In genomic region chr19:57578487-57579205, GRCh38 we compare ENCODE assay signal across 8 cellular contexts.
DNase-seq lines count a peak whose midpoint lies in the region; ATAC-seq and TF ChIP-seq lines count a peak whose summit lies in the region.

Gene ZNF416 (minus strand): TSS chr19:57578911. CDS start chr19:57578704, 207 bp downstream.

- peak within 1 kb of the TSS; percentile 57 to 91 for H3K27ac Mint-ChIP-seq in effector memory CD8-positive, alpha-beta T cell

- no peak for TF ChIP-seq CTCF in GM20000 (IDR thresholded peaks at IDR 0.05; ENCODE audit: extremely low read depth, missing control alignments)

- H3K27me3 Mint-ChIP-seq in effector memory CD8-positive, alpha-beta T cell = no peaks in the 10 kb centered on the region

- H3K4me3 Mint-ChIP-seq in effector memory CD8-positive, alpha-beta T cell = peak within 1 kb of the TSS; percentile 77 to 81

- peaks cover 24% of the 10 kb centered on the region for H3K36me3 Mint-ChIP-seq in effector memory CD8-positive, alpha-beta T cell (ENCODE audit: insufficient read depth)

- H3K4me1 Mint-ChIP-seq in effector memory CD8-positive, alpha-beta T cell (ENCODE audit: low read depth in 2 of 2) = peaks cover 20 to 25% of the 10 kb centered on the region in 2 donors

- peaks cover 30 to 36% of the 10 kb centered on the region in 2 donors for H3K9me3 Mint-ChIP-seq in effector memory CD8-positive, alpha-beta T cell

- DNase-seq in COLO829 (ENCODE audit: low spot score) (peak; percentile 97), GM20000 (ENCODE audit: low spot score) (peak; percentile 99), HS-5 (ENCODE audit: low read depth) (peak; percentile 89), NK-92 (lab: John Stamatoyannopoulos, UW; ENCODE audit: unreplicated experiment) (peak; percentile 67), medulla oblongata (ENCODE audit: extremely low spot score) (peak; percentile 99)
- DNase-seq in activated CD8-positive, alpha-beta memory T cell treated with anti-CD3 and anti-CD28 coated beads for 4 hours (ENCODE audit: low read depth in 2 of 2) = peak; percentile 87 to 95
- DNase-seq in effector memory CD8-positive, alpha-beta T cell = peak; percentile 94 to 95 (median 95)
- peak; percentile 89 to 94 (median 91) for DNase-seq in stimulated activated CD4-positive, alpha-beta T cell treated with anti-CD3 and anti-CD28 coated beads, TNF-alpha, amount 100 ng/mL, for 48 hours (ENCODE audit: low read depth in 3 of 3)

- peak; percentile 97 for ATAC-seq in effector memory CD8-positive, alpha-beta T cell (replicated peaks)

Comparison
In these comparisons a context has a peak if more than half of its experiments do, and no peak if none do; other contexts are left out.
1. Peak in every context shown above with its lines: DNase-seq and ATAC-seq.